Comparison of ENCODE assay signal across 22 cellular contexts in the genomic region with DNA sequence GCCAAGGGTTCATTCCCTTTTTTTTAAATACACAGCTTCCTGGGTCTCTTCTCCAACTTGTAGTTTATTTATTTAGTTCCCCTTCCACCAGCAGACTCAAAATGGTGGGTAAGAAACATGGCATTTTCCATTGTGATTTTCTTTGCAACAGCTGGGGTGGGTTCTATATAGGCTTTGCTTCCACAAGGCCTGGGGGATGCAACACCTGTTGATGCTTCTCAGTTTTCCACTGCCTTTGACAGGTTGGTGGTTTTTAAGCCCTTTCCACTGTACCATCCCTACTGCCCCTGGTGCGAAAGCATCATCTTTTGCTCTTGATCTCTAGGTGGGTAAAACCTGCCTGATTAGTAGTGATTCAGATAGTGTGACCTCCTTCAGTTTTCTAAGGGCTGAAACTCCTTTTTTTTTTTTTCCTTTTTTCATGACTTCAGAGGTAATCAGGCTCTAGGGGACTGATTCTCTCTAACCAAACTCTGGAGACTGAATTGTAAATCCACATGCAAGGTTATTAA. TPM values are rescaled to one million over a fixed set of nuclear protein-coding genes. Genes with fewer than 3 reads are reported as not detected.
DNase-seq lines count a peak whose midpoint lies in the region; ATAC-seq and TF ChIP-seq lines count a peak whose summit lies in the region.
"Had no signal": no experiment of that assay in that cellular context is flagged by ENCODE, and none has a peak within 500 bp of the region (broad histone marks: within the 10 kb centered on the region; RNA-seq: fewer than 3 reads in every experiment).

No MANE protein-coding gene starts in this region.

- intact Hi-C loops in CD4-positive, alpha-beta memory T cell (cut with micrococcal nuclease), result no loop called here
- intact Hi-C loops in activated B cell treated with CpG ODN at 0.5 μM for 24 hours (cut with micrococcal nuclease) (no loop called here), prostate gland (cut with DNase I) (no loop called here)

- DNase-seq in SIG-M5 treated with dmso at 0.1 percent for 504 hours (lab: John Stamatoyannopoulos, UW; ENCODE audit: unreplicated experiment) (peak; percentile 8), SIG-M5 (lab: John Stamatoyannopoulos, UW) (no peak), activated B cell treated with CpG ODN at 0.5 μM for 24 hours (no peak), neural progenitor cell (ENCODE audit: low spot score) (no peak), prostate gland (ENCODE audit: low spot score) (no peak)
- DNase-seq in CD4-positive, alpha-beta memory T cell, result no peak
- DNase-seq: activated CD4-positive, alpha-beta T cell treated with anti-CD3 and anti-CD28 coated beads for 1 hour; activated CD8-positive, alpha-beta memory T cell treated with anti-CD3 and anti-CD28 coated beads, Interleukin-2, amount 50 U/mL, for 48 hours; dermis blood vessel endothelial cell; DMS79; left lung; NCI-H1417 treated with DMSO at 0.1 percent for 48 hours; NCI-H226; stimulated activated CD4-positive, alpha-beta T cell treated with anti-CD3 and anti-CD28 coated beads, Interleukin-12 subunit alpha, Interleukin-12 subunit beta, amount 100 ng/mL, for 4 hours; stomach had no signal

- H3K27me3 Mint-ChIP-seq in CD4-positive, alpha-beta memory T cell, result no peaks in the 10 kb centered on the region
- H3K27me3 Mint-ChIP-seq in activated B cell treated with CpG ODN at 0.5 μM for 24 hours (no peaks in the 10 kb centered on the region), neural progenitor cell (ENCODE audit: insufficient read depth, low read depth) (no peaks in the 10 kb centered on the region)

- H3K27ac ChIP-seq in CD4-positive, alpha-beta memory T cell (ENCODE audit: low read depth, low read length), result no peak overlapping the region
- H3K27ac ChIP-seq in neural progenitor cell, result peak overlapping the region; percentile 48
- H3K27ac ChIP-seq in prostate gland, result no peak overlapping the region
- H3K27ac ChIP-seq: A549, C4-2B, stomach had no signal

- H3K9me3 ChIP-seq in CD4-positive, alpha-beta memory T cell (ENCODE audit: control insufficient read depth in 1 of 2, low read length in 2 of 2), result no peaks in the 10 kb centered on the region
- H3K9me3 ChIP-seq in neural progenitor cell (ENCODE audit: low read depth) (no peaks in the 10 kb centered on the region), prostate gland (no peaks in the 10 kb centered on the region)
- H3K9me3 ChIP-seq: A549, HAP-1, left lung, stomach had no signal

- no peak for ATAC-seq in activated B cell treated with CpG ODN at 0.5 μM for 24 hours (ENCODE audit: low read depth)
- ATAC-seq in HG02870 (IDR thresholded peaks at IDR 0.05; ENCODE audit: unreplicated experiment), result no peak
- no peak for ATAC-seq in GM21717 (IDR thresholded peaks at IDR 0.05; ENCODE audit: unreplicated experiment)
- ATAC-seq: left lung had no signal

- peak overlapping the region in 5 of 8 donors; percentile 5 to 75 (median 24) for H3K4me3 Mint-ChIP-seq in CD4-positive, alpha-beta memory T cell
- H3K4me3 Mint-ChIP-seq in activated B cell treated with CpG ODN at 0.5 μM for 24 hours (peak overlapping the region; percentile 12), neural progenitor cell (no peak overlapping the region)

- H3K27ac Mint-ChIP-seq in CD4-positive, alpha-beta memory T cell, result peak overlapping the region in 4 of 7 donors; percentile 12 to 55 (median 22)
- peak overlapping the region; percentile 8 for H3K27ac Mint-ChIP-seq in activated B cell treated with CpG ODN at 0.5 μM for 24 hours
- H3K27ac Mint-ChIP-seq in neural progenitor cell, result no peak overlapping the region

- peaks cover 19 to 50% (median 34%) of the 10 kb centered on the region in 4 donors for H3K4me1 Mint-ChIP-seq in CD4-positive, alpha-beta memory T cell
- peaks cover 35% of the 10 kb centered on the region for H3K4me1 Mint-ChIP-seq in activated B cell treated with CpG ODN at 0.5 μM for 24 hours
- H3K4me1 Mint-ChIP-seq in neural progenitor cell, result peaks cover 5% of the 10 kb centered on the region

- H3K79me2 ChIP-seq in neural progenitor cell (ENCODE audit: low read depth), result peaks cover 100% of the 10 kb centered on the region

- no peaks in the 10 kb centered on the region for H3K36me3 ChIP-seq in CD4-positive, alpha-beta memory T cell (ENCODE audit: insufficient read depth, low read length)
- H3K36me3 ChIP-seq in neural progenitor cell (no peaks in the 10 kb centered on the region), prostate gland (no peaks in the 10 kb centered on the region)
- H3K36me3 ChIP-seq: HAP-1, left lung had no signal

- H3K4me3 ChIP-seq in CD4-positive, alpha-beta memory T cell (ENCODE audit: low read length in 2 of 2), result no peak overlapping the region
- H3K4me3 ChIP-seq in neural progenitor cell (no peak overlapping the region), prostate gland (no peak overlapping the region)
- H3K4me3 ChIP-seq: A549, HAP-1, left lung, stomach had no signal

- H3K9ac ChIP-seq in neural progenitor cell, result peak overlapping the region; percentile 15

- no peak overlapping the region for H3K4me2 ChIP-seq in neural progenitor cell
- H3K4me2 ChIP-seq: A549 had no signal

- peaks cover 95% of the 10 kb centered on the region for H4K20me1 ChIP-seq in neural progenitor cell (ENCODE audit: low read depth)

- no peak for TF ChIP-seq POLR2A in prostate gland (IDR thresholded peaks at IDR 0.05)

- TF ChIP-seq CTCF in activated B cell treated with CpG ODN at 0.5 μM for 24 hours (IDR thresholded peaks at IDR 0.05) (no peak), neural progenitor cell (IDR thresholded peaks at IDR 0.05) (no peak), prostate gland (IDR thresholded peaks at IDR 0.05) (no peak)

- H3K27me3 ChIP-seq in CD4-positive, alpha-beta memory T cell (ENCODE audit: insufficient read depth, low read length), result no peaks in the 10 kb centered on the region
- H3K27me3 ChIP-seq in neural progenitor cell (no peaks in the 10 kb centered on the region), prostate gland (replicated peaks; ENCODE audit: insufficient read depth) (no peaks in the 10 kb centered on the region)
- H3K27me3 ChIP-seq: left lung, stomach had no signal

- 90% methylated on average over 1 of the region's 1 CpG for WGBS in prostate gland

- peaks cover 26% of the 10 kb centered on the region for H3F3A ChIP-seq in neural progenitor cell (ENCODE audit: low read depth)

- peaks cover 4 to 11% of the 10 kb centered on the region in 2 donors for H3K36me3 Mint-ChIP-seq in CD4-positive, alpha-beta memory T cell
- H3K36me3 Mint-ChIP-seq in activated B cell treated with CpG ODN at 0.5 μM for 24 hours (ENCODE audit: low read depth), result peaks cover 19% of the 10 kb centered on the region
- H3K36me3 Mint-ChIP-seq in neural progenitor cell, result peaks cover 13% of the 10 kb centered on the region
- H3K36me3 Mint-ChIP-seq: activated naive CD4-positive, alpha-beta T cell treated with anti-CD3 and anti-CD28 coated beads, Interleukin-2, amount 50 U/mL, for 72 hours had no signal

- CTCF ChIA-PET in CD4-positive, alpha-beta memory T cell (lab: Charles Lee; ENCODE audit: partially characterized antibody), result interaction anchor here (1.7 kb wide), 1 partner anchor 7 kb away, joined by 5 read pairs; no protein-coding TSS in a partner anchor
- CTCF ChIA-PET in activated B cell treated with CpG ODN at 0.5 μM for 24 hours (lab: Charles Lee), result no interaction called here

- H2AFZ ChIP-seq in neural progenitor cell (replicated peaks), result no peak overlapping the region

- peaks cover 37% of the 10 kb centered on the region for H3K4me1 ChIP-seq in CD4-positive, alpha-beta memory T cell (ENCODE audit: insufficient read depth, low read length)
- H3K4me1 ChIP-seq in neural progenitor cell (peaks cover 10% of the 10 kb centered on the region), prostate gland (replicated peaks) (no peaks in the 10 kb centered on the region)
- H3K4me1 ChIP-seq: A549 had no signal

- no peaks in the 10 kb centered on the region for H3K9me3 Mint-ChIP-seq in CD4-positive, alpha-beta memory T cell
- H3K9me3 Mint-ChIP-seq in activated B cell treated with CpG ODN at 0.5 μM for 24 hours (no peaks in the 10 kb centered on the region), neural progenitor cell (no peaks in the 10 kb centered on the region)
- H3K9me3 Mint-ChIP-seq: activated naive CD4-positive, alpha-beta T cell treated with anti-CD3 and anti-CD28 coated beads, Interleukin-2, amount 50 U/mL, for 72 hours had no signal

- POLR2A ChIA-PET in CD4-positive, alpha-beta memory T cell (lab: Charles Lee; ENCODE audit: partially characterized antibody), result interaction anchor here (1.1 kb wide), 1 partner anchor 8 kb away, joined by 5 read pairs; no protein-coding TSS in a partner anchor
- POLR2A ChIA-PET in activated B cell treated with CpG ODN at 0.5 μM for 24 hours (lab: Charles Lee), result no interaction called here

RNA-seq across cellular contexts. Expression of gene KDM3B, which starts 8.5 kb away (rescaled TPM):
- 10 to 100 TPM; 84.7 to 85.6 TPM for total RNA-seq in CD4-positive, alpha-beta memory T cell
- polyA plus RNA-seq in CD4-positive, alpha-beta memory T cell, result 10 to 100 TPM in 1 of 2 donors, 1 to 10 TPM in 1; 4.1 to 16.7 TPM
- total RNA-seq in activated B cell treated with CpG ODN at 0.5 μM for 24 hours (85.5 and 94.0 TPM in 2 replicates), neural progenitor cell (ENCODE audit: low replicate concordance) (130 and 136 TPM in 2 replicates), prostate gland (10 to 100 TPM; 61.2 to 85.1 TPM)

RNA-seq across cellular contexts. Expression of gene FAM53C, which starts 22.9 kb away (rescaled TPM):
- 10 to 100 TPM; 19.3 to 20.4 TPM for total RNA-seq in CD4-positive, alpha-beta memory T cell
- polyA plus RNA-seq in CD4-positive, alpha-beta memory T cell, result 10 to 100 TPM; 17.2 to 18.9 TPM
- total RNA-seq in activated B cell treated with CpG ODN at 0.5 μM for 24 hours (23.5 and 24.9 TPM in 2 replicates), neural progenitor cell (ENCODE audit: low replicate concordance) (68.0 and 72.5 TPM in 2 replicates), prostate gland (10 to 100 TPM; 32.9 to 81.0 TPM)

RNA-seq across cellular contexts. Expression of gene CDC25C, which starts 29.4 kb away (rescaled TPM):
- total RNA-seq in CD4-positive, alpha-beta memory T cell, result not detected
- polyA plus RNA-seq in CD4-positive, alpha-beta memory T cell, result not detected
- total RNA-seq in activated B cell treated with CpG ODN at 0.5 μM for 24 hours (0.42 TPM in 1 of 2 replicates, not detected in the other), neural progenitor cell (ENCODE audit: low replicate concordance) (45.8 and 48.6 TPM in 2 replicates), prostate gland (1 to 10 TPM in 1 of 2 donors, under 1 TPM in 1; 0.14 to 3.2 TPM)
- total RNA-seq: ureter had no signal

Comparison
In these comparisons a context has a peak if more than half of its experiments do, and no peak if none do; other contexts are left out.
1. RNA of gene CDC25C, which starts 29.4 kb away (total RNA-seq): 45.8 to 48.6 TPM in neural progenitor cell; 0.14 to 3.2 TPM in prostate gland, not detected in CD4-positive, alpha-beta memory T cell and 0.42 TPM in activated B cell treated with CpG ODN at 0.5 μM for 24 hours; every median in the first group is over 10 times any median in the second.